In the genomic region with DNA sequence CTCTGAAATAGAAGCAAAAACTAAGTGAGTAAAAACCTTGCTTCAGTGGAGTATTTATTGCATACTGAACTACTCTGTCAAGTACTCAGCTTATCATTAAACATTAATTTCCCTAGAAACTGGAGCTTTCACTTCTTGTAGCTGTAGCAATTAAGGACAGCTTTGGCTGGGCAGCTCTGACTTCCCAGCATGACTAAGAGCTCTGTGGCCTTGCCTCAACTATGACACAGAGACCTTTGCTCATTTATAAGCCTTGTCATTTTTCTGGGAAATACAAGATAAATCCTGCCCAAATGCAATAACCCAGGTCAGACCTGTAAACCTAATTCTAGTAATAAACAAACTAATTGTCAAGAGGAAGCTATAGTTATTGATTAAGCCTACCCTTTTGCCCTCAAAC, we compare ENCODE assay signal across 9 cellular contexts.
DNase-seq lines count a peak whose midpoint lies in the region; ATAC-seq and TF ChIP-seq lines count a peak whose summit lies in the region.
"Had no signal": no experiment of that assay in that cellular context is flagged by ENCODE, and none has a peak within 500 bp of the region (broad histone marks: within the 10 kb centered on the region; RNA-seq: fewer than 3 reads in every experiment).

No MANE protein-coding gene starts in this region.

- ATAC-seq in GM21619 (IDR thresholded peaks at IDR 0.05; ENCODE audit: unreplicated experiment), result peak; percentile 73
- ATAC-seq in HG02798 (IDR thresholded peaks at IDR 0.05; ENCODE audit: poor library complexity, unreplicated experiment), result no peak
- no peak for ATAC-seq in Right ventricle myocardium inferior
- ATAC-seq: psoas muscle had no signal

- DNase-seq in AG09309 (ENCODE audit: low read depth) (peak; percentile 45), M059J (ENCODE audit: low read depth) (peak; percentile 84), kidney glomerular epithelial cell (lab: John Stamatoyannopoulos, UW) (peak; percentile 80), NCI-H2029 treated with DMSO at 0.1 percent for 48 hours (lab: John Stamatoyannopoulos, UW) (no peak), Right ventricle myocardium inferior (ENCODE audit: missing footprints) (no peak), NCI-H748 treated with DMSO at 0.1 percent for 48 hours (lab: John Stamatoyannopoulos, UW) (no peak)
- DNase-seq: psoas muscle had no signal

- TF ChIP-seq CTCF in AG09309 (IDR thresholded peaks at IDR 0.05; ENCODE audit: control insufficient read depth, insufficient read depth, low read depth, low read length, missing control alignments), result no peak

- no peak overlapping the region for H3K4me3 ChIP-seq in AG09309 (ENCODE audit: control insufficient read depth, low read depth, low read length)
- H3K4me3 ChIP-seq: psoas muscle had no signal

- intact Hi-C loops in Right ventricle myocardium inferior (cut with DNase I), result no loop called here

Comparison
In these comparisons a context has a peak if more than half of its experiments do, and no peak if none do; other contexts are left out.
1. DNase-seq: peak in AG09309 (single experiment), M059J (single experiment) and kidney glomerular epithelial cell (single experiment); none in NCI-H2029 treated with DMSO at 0.1 percent for 48 hours (single experiment), Right ventricle myocardium inferior (single experiment) and NCI-H748 treated with DMSO at 0.1 percent for 48 hours (single experiment).